ENCODE assay signal across 29 cellular contexts in the genomic region with DNA sequence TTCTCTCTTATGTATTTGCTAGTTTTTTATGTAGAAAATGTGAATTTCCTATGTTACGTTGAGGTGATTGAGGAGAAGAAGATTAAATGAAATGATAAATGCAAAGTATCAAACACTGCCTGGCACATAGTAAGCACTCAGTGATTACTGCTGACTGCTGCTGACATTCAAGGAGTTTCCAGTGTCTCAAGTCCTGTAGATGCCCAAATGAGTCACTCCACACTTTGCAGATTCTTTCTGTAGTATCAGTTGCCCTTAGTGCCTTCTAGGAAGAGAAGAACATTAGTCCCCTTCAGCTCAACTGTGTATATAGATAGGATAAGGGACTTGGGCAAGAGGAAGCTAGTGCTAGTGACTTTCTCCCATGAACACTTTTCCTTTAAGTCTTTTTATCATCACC.
DNase-seq lines count a peak whose midpoint lies in the region; ATAC-seq, FAIRE-seq and TF ChIP-seq lines count a peak whose summit lies in the region.
"Had no signal": no experiment of that assay in that cellular context is flagged by ENCODE, and none has a peak within 500 bp of the region (broad histone marks: within the 10 kb centered on the region; RNA-seq: fewer than 3 reads in every experiment).

No MANE protein-coding gene starts in this region.

- H3K9me3 ChIP-seq in PC-3 (ENCODE audit: low read length) = no peaks in the 10 kb centered on the region
- no peaks in the 10 kb centered on the region for H3K9me3 ChIP-seq in endothelial cell of umbilical vein (replicated peaks; ENCODE audit: control insufficient read depth, insufficient read depth, low read length)
- H3K9me3 ChIP-seq in mesenchymal stem cell (ENCODE audit: control insufficient read depth, low read length) = no peaks in the 10 kb centered on the region
- no peaks in the 10 kb centered on the region for H3K9me3 ChIP-seq in right atrium auricular region
- H3K9me3 ChIP-seq in stomach = no peaks in the 10 kb centered on the region
- H3K9me3 ChIP-seq: A549, colonic mucosa, pancreas, testis had no signal

- no peaks in the 10 kb centered on the region for H3K9me1 ChIP-seq in endothelial cell of umbilical vein (replicated peaks; ENCODE audit: control insufficient read depth, extremely low read depth, insufficient read depth, low read length)

- no CpG with 5 or more reads among the region's 1 CpG for WGBS in mesenchymal stem cell
- 53 to 95% (median 79%) methylated on average over 1 of the region's 1 CpG for WGBS in stomach, 5 donors

- intact Hi-C loops in PC-3 (cut with micrococcal nuclease) = loop anchor here (5.0 kb wide), 1 partner anchor 149 kb away; no protein-coding TSS in a partner anchor
- intact Hi-C loops in endothelial cell of umbilical vein (cut with micrococcal nuclease) = no loop called here
- intact Hi-C loops in stomach (cut with DNase I; ENCODE audit: low total_unique reads) = no loop called here

- CTCF ChIA-PET in PC-3 (lab: Charles Lee) (no interaction called here), endothelial cell of umbilical vein (lab: Charles Lee) (no interaction called here)

- H3K14ac ChIP-seq in mesenchymal stem cell (ENCODE audit: low read length in 2 of 2) = no peak overlapping the region

- TF ChIP-seq POLR2A in endothelial cell of umbilical vein (IDR thresholded peaks at IDR 0.05; ENCODE audit: low read depth, low read length) (no peak), stomach (IDR thresholded peaks at IDR 0.05) (no peak)

- H3K4me1 ChIP-seq in PC-3 (ENCODE audit: insufficient read depth, low read length) (peaks cover 14% of the 10 kb centered on the region), endothelial cell of umbilical vein (ENCODE audit: control insufficient read depth, extremely low read depth, insufficient read depth, low read length) (no peaks in the 10 kb centered on the region), mesenchymal stem cell (ENCODE audit: control insufficient read depth, insufficient read depth, low read depth, low read length) (no peaks in the 10 kb centered on the region), right atrium auricular region (no peaks in the 10 kb centered on the region), stomach (no peaks in the 10 kb centered on the region)
- H3K4me1 ChIP-seq: A549, colonic mucosa, pancreas, testis had no signal

- H3K9ac ChIP-seq in PC-3 (ENCODE audit: low read length) (no peak overlapping the region), endothelial cell of umbilical vein (replicated peaks; ENCODE audit: extremely low read depth, insufficient read depth, low read length) (no peak overlapping the region), mesenchymal stem cell (ENCODE audit: low read length) (no peak overlapping the region)

- no peak overlapping the region for H2AK5ac ChIP-seq in mesenchymal stem cell (ENCODE audit: low read length, severe bottlenecking)

- TF ChIP-seq CTCF in PC-3 (conservative IDR thresholded peaks at IDR 0.05; ENCODE audit: low read depth, low read length) (no peak), endothelial cell of umbilical vein (IDR thresholded peaks at IDR 0.05; ENCODE audit: extremely low read depth in 1 of 2, insufficient read depth in 1 of 2, low read depth in 1 of 2, low read length in 2 of 2) (no peak), right atrium auricular region (IDR thresholded peaks at IDR 0.05) (no peak), stomach (IDR thresholded peaks at IDR 0.05) (no peak)

- no peak overlapping the region for H3K4me3 ChIP-seq in PC-3 (ENCODE audit: low read length)
- no peak overlapping the region for H3K4me3 ChIP-seq in endothelial cell of umbilical vein (replicated peaks in 1 of 3; ENCODE audit: insufficient read depth in 1 of 3, low read depth in 1 of 3, low read length in 3 of 3)
- no peak overlapping the region for H3K4me3 ChIP-seq in mesenchymal stem cell (ENCODE audit: insufficient read depth in 1 of 2, low read depth in 1 of 2, low read length in 2 of 2)
- H3K4me3 ChIP-seq in right atrium auricular region = no peak overlapping the region
- no peak overlapping the region for H3K4me3 ChIP-seq in stomach
- H3K4me3 ChIP-seq: A549, cardiac muscle cell, colonic mucosa, pancreas, smooth muscle cell, testis had no signal

- H3F3A ChIP-seq in PC-3 (ENCODE audit: low read length, unreplicated experiment) = no peaks in the 10 kb centered on the region

- H3K79me1 ChIP-seq in mesenchymal stem cell (replicated peaks; ENCODE audit: low read length, poor library complexity, severe bottlenecking) = no peaks in the 10 kb centered on the region

- peak; percentile 4 for FAIRE-seq in endothelial cell of umbilical vein (lab: Jason Lieb, UNC)
- FAIRE-seq: A549, HTR-8/SVneo, pancreas had no signal

- BruUV-seq in PC-3 (replicated peaks; lab: Mats Ljungman, UMichigan) (no TSS peak), endothelial cell of umbilical vein (replicated peaks; lab: Mats Ljungman, UMichigan) (no TSS peak)

- no peak overlapping the region for H2BK12ac ChIP-seq in mesenchymal stem cell (ENCODE audit: low read length in 2 of 2)

- dilution Hi-C loops in endothelial cell of umbilical vein (cut with MboI; ENCODE audit: extremely low pct_ligation_motif_present, low sequenced_read_pairs) = no loop called here

- no peaks in the 10 kb centered on the region for H3K27me3 ChIP-seq in PC-3 (ENCODE audit: low read length)
- H3K27me3 ChIP-seq in endothelial cell of umbilical vein (ENCODE audit: control insufficient read depth in 2 of 2, insufficient read depth in 2 of 2, low read length in 2 of 2) = no peaks in the 10 kb centered on the region
- H3K27me3 ChIP-seq in mesenchymal stem cell (ENCODE audit: control insufficient read depth in 1 of 2, insufficient read depth in 1 of 2, low read length in 2 of 2) = no peaks in the 10 kb centered on the region
- H3K27me3 ChIP-seq in right atrium auricular region = no peaks in the 10 kb centered on the region
- H3K27me3 ChIP-seq in stomach = no peaks in the 10 kb centered on the region
- H3K27me3 ChIP-seq: cardiac muscle cell, colonic mucosa, testis had no signal

- TF ChIP-seq EP300 in stomach (IDR thresholded peaks at IDR 0.05) = no peak

- no peaks in the 10 kb centered on the region for H3K79me2 ChIP-seq in PC-3 (ENCODE audit: low read length)
- H3K79me2 ChIP-seq in endothelial cell of umbilical vein (ENCODE audit: control insufficient read depth, insufficient read depth, low read length) = no peaks in the 10 kb centered on the region

- no peak overlapping the region for H2BK120ac ChIP-seq in mesenchymal stem cell (ENCODE audit: low read depth, low read length)

- no peaks in the 10 kb centered on the region for H3K9me2 ChIP-seq in PC-3 (replicated peaks; ENCODE audit: low read length)

- POLR2A ChIA-PET in PC-3 (lab: Charles Lee; ENCODE audit: unreplicated experiment) = no interaction called here
- POLR2A ChIA-PET in endothelial cell of umbilical vein (lab: Charles Lee) = no interaction called here

- H3K36me3 ChIP-seq in PC-3 (ENCODE audit: low read depth, low read length) (no peaks in the 10 kb centered on the region), endothelial cell of umbilical vein (ENCODE audit: control insufficient read depth in 2 of 2, extremely low read depth in 1 of 2, insufficient read depth in 2 of 2, low read length in 2 of 2) (no peaks in the 10 kb centered on the region), mesenchymal stem cell (ENCODE audit: control insufficient read depth in 1 of 2, insufficient read depth in 2 of 2, low read depth in 1 of 2, low read length in 2 of 2) (no peaks in the 10 kb centered on the region), right atrium auricular region (no peaks in the 10 kb centered on the region), stomach (no peaks in the 10 kb centered on the region)
- H3K36me3 ChIP-seq: cardiac muscle cell, colonic mucosa, pancreas had no signal

- H4K91ac ChIP-seq in mesenchymal stem cell (ENCODE audit: low read length) = no peak overlapping the region

- no peak overlapping the region for H2BK5ac ChIP-seq in mesenchymal stem cell (ENCODE audit: low read depth, low read length, poor library complexity, severe bottlenecking)

- H3K4me2 ChIP-seq in PC-3 (ENCODE audit: low read length) (no peak overlapping the region), endothelial cell of umbilical vein (ENCODE audit: insufficient read depth, low read length) (no peak overlapping the region), mesenchymal stem cell (ENCODE audit: low read length, poor library complexity, severe bottlenecking) (no peak overlapping the region)
- H3K4me2 ChIP-seq: A549, smooth muscle cell had no signal

- no peak; the same call in 1 of the 2 replicates for ATAC-seq in PC-3
- ATAC-seq: A549, left cardiac atrium, pancreas had no signal

- no peak overlapping the region for H3K27ac ChIP-seq in PC-3 (ENCODE audit: low read length)
- no peak overlapping the region for H3K27ac ChIP-seq in endothelial cell of umbilical vein (ENCODE audit: insufficient read depth, low read depth, low read length)
- no peak overlapping the region for H3K27ac ChIP-seq in mesenchymal stem cell (ENCODE audit: low read length, poor library complexity, severe bottlenecking)
- no peak overlapping the region for H3K27ac ChIP-seq in right atrium auricular region
- no peak overlapping the region for H3K27ac ChIP-seq in stomach
- H3K27ac ChIP-seq: A549, cardiac muscle cell, colonic mucosa, pancreas, testis had no signal

- H2AFZ ChIP-seq in PC-3 (ENCODE audit: low read length) (no peak overlapping the region), endothelial cell of umbilical vein (ENCODE audit: low read depth, low read length) (no peak overlapping the region), mesenchymal stem cell (ENCODE audit: low read depth, low read length) (no peak overlapping the region)

- H2BK15ac ChIP-seq in mesenchymal stem cell (ENCODE audit: low read depth, poor library complexity, severe bottlenecking) = no peak overlapping the region

- H3K23ac ChIP-seq in mesenchymal stem cell (ENCODE audit: low read length in 2 of 2) = no peak overlapping the region

- no peak overlapping the region for H3K4ac ChIP-seq in mesenchymal stem cell (ENCODE audit: low read depth in 1 of 2, low read length in 2 of 2)

- no peaks in the 10 kb centered on the region for H4K20me1 ChIP-seq in PC-3 (ENCODE audit: low read length)
- no peaks in the 10 kb centered on the region for H4K20me1 ChIP-seq in endothelial cell of umbilical vein (replicated peaks; ENCODE audit: control insufficient read depth, extremely low read depth, insufficient read depth, low read length)

- H4K8ac ChIP-seq in mesenchymal stem cell (ENCODE audit: low read length) = no peak overlapping the region

- peak; percentile 25 for DNase-seq in EH (ENCODE audit: low read depth)
- peak; percentile 9 for DNase-seq in PC-3
- no peak for DNase-seq in endothelial cell of umbilical vein (ENCODE audit: low read depth, low spot score)
- peak; percentile 47 for DNase-seq in mesenchymal stem cell
- DNase-seq in superior temporal gyrus (ENCODE audit: extremely low spot score) = no peak
- no peak for DNase-seq in NCI-H187 (lab: John Stamatoyannopoulos, UW)
- no peak for DNase-seq in right atrium auricular region (ENCODE audit: low spot score)
- DNase-seq in stomach = no peak
- DNase-seq: activated CD4-positive, alpha-beta memory T cell treated with anti-CD3 and anti-CD28 coated beads for 36 hours; activated CD4-positive, CD25-positive, alpha-beta regulatory T cell treated with anti-CD3 and anti-CD28 coated beads, Interleukin-2, amount 50 U/mL, for 72 hours; activated naive CD4-positive, alpha-beta T cell treated with anti-CD3 and anti-CD28 coated beads, Interleukin-2, amount 10 ng/mL, durations not matched to agents 7 days and 5 days; AML-193; amniotic stem cell; CD4-positive, alpha-beta T cell; colonic mucosa; DMS79 treated with DMSO at 0.1 percent for 48 hours; effector CD4-positive, alpha-beta T cell; left cardiac atrium; NCI-H1092; NCI-H1694 treated with DMSO at 0.1 percent for 48 hours; NCI-H2171; NCI-H510A; pancreas; stimulated activated naive CD4-positive, alpha-beta T cell treated with Interleukin-2 at 50 U/mL for 16 hours; testis had no signal

- H3K18ac ChIP-seq in mesenchymal stem cell (ENCODE audit: low read depth in 1 of 2, low read length in 2 of 2) = no peak overlapping the region

Comparison
In these comparisons a context has a peak if more than half of its experiments do, and no peak if none do; other contexts are left out.
1. DNase-seq: peak in EH (single experiment), PC-3 (single experiment) and mesenchymal stem cell (single experiment); none in endothelial cell of umbilical vein (single experiment), superior temporal gyrus (single experiment), NCI-H187 (0 of 2), right atrium auricular region (single experiment) and stomach (single experiment).